ENCODE assay signal across 1 cellular context in the genomic region with DNA sequence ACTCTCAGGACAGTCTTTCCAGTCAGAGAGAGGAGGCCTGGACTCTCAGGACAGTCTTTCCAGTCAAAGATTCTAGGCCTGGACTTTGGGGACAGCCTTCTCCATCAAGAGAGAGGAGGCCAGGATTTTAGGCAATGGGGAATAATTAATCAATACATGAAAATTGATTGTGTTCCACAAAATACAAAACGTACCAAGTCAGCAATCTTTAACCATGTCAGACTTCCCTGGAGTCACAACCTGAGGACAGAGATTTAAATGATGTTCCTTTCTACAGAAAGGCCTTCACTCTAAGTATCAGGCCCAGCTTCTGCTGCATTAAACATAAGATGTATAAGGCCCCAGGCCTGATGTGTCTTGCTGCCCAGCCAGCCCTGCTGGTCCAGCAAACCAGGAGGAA.
TF ChIP-seq lines count a peak whose summit lies in the region.

No MANE protein-coding gene starts in this region.

TF ChIP-seq in A549, 52 proteins besides CTCF, POLR2A, EP300 and RAD21 (continued from another document):
- no peak for TF ChIP-seq EHMT2 (IDR thresholded peaks at IDR 0.05; ENCODE audit: low read depth)
TF ChIP-seq in A549: peak in this region for 1.
